In the genomic region with DNA sequence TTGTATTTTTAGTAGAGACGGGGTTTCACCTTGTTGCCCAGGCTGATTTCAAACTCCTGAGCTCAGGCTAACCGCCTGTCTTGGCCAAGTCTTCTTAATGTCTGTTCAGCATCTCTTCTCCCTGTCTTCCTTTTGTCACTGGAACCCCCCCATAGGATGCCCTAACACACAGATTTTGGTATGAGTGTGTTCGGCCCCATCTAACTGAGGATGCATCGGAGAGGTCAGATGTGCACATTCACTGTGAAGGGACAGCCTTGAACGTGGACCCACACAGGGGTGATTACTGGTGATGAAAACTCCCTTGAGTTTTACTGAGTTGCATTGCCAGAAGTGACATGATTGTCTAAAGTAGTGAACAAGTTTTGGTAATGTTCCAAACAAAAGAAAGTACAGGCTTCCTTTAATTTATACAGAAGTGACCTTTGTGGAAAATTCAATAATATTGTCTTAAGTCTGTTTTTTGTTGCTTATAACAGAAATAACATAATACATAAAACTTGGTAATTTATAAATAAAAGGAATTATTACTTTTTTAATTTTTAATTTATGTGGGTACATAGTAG, we compare ENCODE assay signal across 1 cellular context.
TF ChIP-seq lines count a peak whose summit lies in the region.

No MANE protein-coding gene starts in this region.

TF ChIP-seq in HepG2, 621 proteins besides CTCF, POLR2A, EP300 and RAD21:
- TF ChIP-seq, protein P1, sequence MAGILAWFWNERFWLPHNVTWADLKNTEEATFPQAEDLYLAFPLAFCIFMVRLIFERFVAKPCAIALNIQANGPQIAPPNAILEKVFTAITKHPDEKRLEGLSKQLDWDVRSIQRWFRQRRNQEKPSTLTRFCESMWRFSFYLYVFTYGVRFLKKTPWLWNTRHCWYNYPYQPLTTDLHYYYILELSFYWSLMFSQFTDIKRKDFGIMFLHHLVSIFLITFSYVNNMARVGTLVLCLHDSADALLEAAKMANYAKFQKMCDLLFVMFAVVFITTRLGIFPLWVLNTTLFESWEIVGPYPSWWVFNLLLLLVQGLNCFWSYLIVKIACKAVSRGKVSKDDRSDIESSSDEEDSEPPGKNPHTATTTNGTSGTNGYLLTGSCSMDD (CRISPR knock-in tag; IDR thresholded peaks at IDR 0.05) = no peak
- TF ChIP-seq, protein P2, sequence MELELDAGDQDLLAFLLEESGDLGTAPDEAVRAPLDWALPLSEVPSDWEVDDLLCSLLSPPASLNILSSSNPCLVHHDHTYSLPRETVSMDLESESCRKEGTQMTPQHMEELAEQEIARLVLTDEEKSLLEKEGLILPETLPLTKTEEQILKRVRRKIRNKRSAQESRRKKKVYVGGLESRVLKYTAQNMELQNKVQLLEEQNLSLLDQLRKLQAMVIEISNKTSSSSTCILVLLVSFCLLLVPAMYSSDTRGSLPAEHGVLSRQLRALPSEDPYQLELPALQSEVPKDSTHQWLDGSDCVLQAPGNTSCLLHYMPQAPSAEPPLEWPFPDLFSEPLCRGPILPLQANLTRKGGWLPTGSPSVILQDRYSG (CRISPR knock-in tag; IDR thresholded peaks at IDR 0.05) = no peak
- TF ChIP-seq ZNF501 (CRISPR knock-in tag; IDR thresholded peaks at IDR 0.05) = 0 out of 2 replicates have a peak, but pooled peaks have one; percentile 38
- no peak for TF ChIP-seq THAP11 (CRISPR knock-in tag; IDR thresholded peaks at IDR 0.05)
- TF ChIP-seq, protein P3, sequence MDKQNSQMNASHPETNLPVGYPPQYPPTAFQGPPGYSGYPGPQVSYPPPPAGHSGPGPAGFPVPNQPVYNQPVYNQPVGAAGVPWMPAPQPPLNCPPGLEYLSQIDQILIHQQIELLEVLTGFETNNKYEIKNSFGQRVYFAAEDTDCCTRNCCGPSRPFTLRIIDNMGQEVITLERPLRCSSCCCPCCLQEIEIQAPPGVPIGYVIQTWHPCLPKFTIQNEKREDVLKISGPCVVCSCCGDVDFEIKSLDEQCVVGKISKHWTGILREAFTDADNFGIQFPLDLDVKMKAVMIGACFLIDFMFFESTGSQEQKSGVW (CRISPR knock-in tag; IDR thresholded peaks at IDR 0.05; ENCODE audit: borderline replicate concordance) = no peak
- no peak for TF ChIP-seq GFI1 (CRISPR knock-in tag; IDR thresholded peaks at IDR 0.05; ENCODE audit: borderline replicate concordance)
